Comparison of ENCODE assay signal across 17 cellular contexts in the genomic region with DNA sequence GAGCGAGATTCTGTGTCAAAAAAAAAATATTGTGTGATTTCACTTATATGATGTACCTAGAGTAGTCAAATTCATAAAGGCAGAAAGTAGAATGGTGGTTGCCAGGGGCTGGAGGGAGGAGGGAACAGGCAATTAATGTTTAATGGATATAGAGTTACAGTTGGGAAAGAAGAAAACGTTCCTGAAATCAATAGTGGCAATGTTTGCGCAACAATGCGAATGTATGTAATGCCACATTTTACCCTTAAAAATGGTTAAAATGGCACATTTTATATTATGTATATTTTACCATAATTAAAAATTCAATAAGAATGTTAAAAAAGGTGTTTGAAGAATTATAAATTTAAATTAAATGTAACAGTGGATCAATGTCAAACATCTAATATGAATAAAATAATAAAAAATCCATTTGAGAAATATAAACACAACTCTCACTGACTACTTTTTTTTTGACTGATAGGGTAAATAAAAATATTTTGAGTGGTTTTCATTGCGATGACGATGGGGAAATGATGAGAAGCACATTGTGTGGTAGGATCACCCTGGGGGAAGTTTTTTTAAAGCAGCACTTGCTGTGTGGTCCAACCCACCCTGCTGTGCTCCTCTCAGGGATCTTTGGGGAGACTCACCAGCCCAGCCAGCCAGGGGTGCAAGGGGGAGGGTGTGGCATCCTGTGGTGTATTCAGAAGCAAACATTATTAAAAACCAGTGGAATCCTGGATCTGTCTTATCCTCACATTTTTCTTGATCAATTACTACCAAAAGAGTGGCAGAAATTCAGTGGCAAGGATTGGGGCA. TPM values are rescaled to one million over a fixed set of nuclear protein-coding genes. Genes with fewer than 3 reads are reported as not detected.
A peak's percentile ranks its signal among the peaks of the same experiment; 100 is the strongest.
DNase-seq lines count a peak whose midpoint lies in the region; ATAC-seq and TF ChIP-seq lines count a peak whose summit lies in the region.
"Had no signal": no experiment of that assay in that cellular context is flagged by ENCODE, and none has a peak within 500 bp of the region (broad histone marks: within the 10 kb centered on the region; RNA-seq: fewer than 3 reads in every experiment).

No MANE protein-coding gene starts in this region.

- peak overlapping the region; percentile 74 for H3K4me3 Mint-ChIP-seq in activated naive CD4-positive, alpha-beta T cell treated with anti-CD3 and anti-CD28 coated beads for 36 hours
- H3K4me3 Mint-ChIP-seq in natural killer cell, result peak overlapping the region; percentile 38

- DNase-seq in DND-41 (peak; percentile 32), T-helper 2 cell (peak in 3 of 5 experiments; percentile 54 to 63 (median 55)), natural killer cell (no peak), GM19240 (ENCODE audit: insufficient read length, low spot score) (no peak), posterior vena cava (ENCODE audit: low spot score) (no peak)
- peak; percentile 60 for DNase-seq in activated naive CD4-positive, alpha-beta T cell treated with anti-CD3 and anti-CD28 coated beads for 36 hours
- no peak for DNase-seq in NK-92 treated with Interleukin-12 subunit alpha and Interleukin-12 subunit beta, amount 100 ng/mL, for 24 hours (lab: John Stamatoyannopoulos, UW)
- DNase-seq: EL, glutamatergic neuron, H7, NCI-H1092 treated with DMSO at 0.1 percent for 48 hours, NCI-H2171 had no signal

- H4K20me1 ChIP-seq in DND-41 (ENCODE audit: insufficient read depth, low read length), result no peaks in the 10 kb centered on the region

- H3K9ac ChIP-seq in DND-41 (ENCODE audit: low read depth, low read length), result no peak overlapping the region

- TF ChIP-seq CTCF in DND-41 (IDR thresholded peaks at IDR 0.05; ENCODE audit: borderline replicate concordance, extremely low read depth, low read length, poor library complexity, severe bottlenecking) (no peak), natural killer cell (IDR thresholded peaks at IDR 0.05) (no peak)

- no peaks in the 10 kb centered on the region for H3K79me2 ChIP-seq in DND-41 (ENCODE audit: insufficient read depth, low read length)

- no peaks in the 10 kb centered on the region for H3K27me3 Mint-ChIP-seq in activated naive CD4-positive, alpha-beta T cell treated with anti-CD3 and anti-CD28 coated beads for 36 hours (ENCODE audit: low read depth)
- H3K27me3 Mint-ChIP-seq in natural killer cell (ENCODE audit: low read depth in 2 of 2), result no peaks in the 10 kb centered on the region

- CTCF ChIA-PET in activated naive CD4-positive, alpha-beta T cell treated with anti-CD3 and anti-CD28 coated beads for 36 hours (lab: Charles Lee), result interaction anchor here (2.9 to 12.8 kb wide), 4 partner anchors 14 to 62 kb away, joined by 21 to 317 read pairs (median 70); no protein-coding TSS in a partner anchor

- H3K4me1 Mint-ChIP-seq in activated naive CD4-positive, alpha-beta T cell treated with anti-CD3 and anti-CD28 coated beads for 36 hours (ENCODE audit: low read depth), result peaks cover 76% of the 10 kb centered on the region
- H3K4me1 Mint-ChIP-seq in natural killer cell, result peaks cover 80 to 87% of the 10 kb centered on the region in 2 donors

- H3K9me3 ChIP-seq in DND-41 (ENCODE audit: insufficient read depth, low read length, severe bottlenecking), result no peaks in the 10 kb centered on the region
- H3K9me3 ChIP-seq: vagina had no signal

- intact Hi-C loops in activated naive CD4-positive, alpha-beta T cell treated with anti-CD3 and anti-CD28 coated beads for 36 hours (cut with micrococcal nuclease), result loop anchor here (1.0 to 10.0 kb wide), 7 partner anchors 59 to 1192 kb away; partner anchors contain the start of gene OSMR
- intact Hi-C loops in natural killer cell (cut with micrococcal nuclease), result no loop called here
- intact Hi-C loops in posterior vena cava (cut with DNase I), result loop anchor here (10.0 kb wide), 2 partner anchors 330 to 350 kb away; no protein-coding TSS in a partner anchor

- peaks cover 3% of the 10 kb centered on the region for H3K36me3 Mint-ChIP-seq in activated naive CD4-positive, alpha-beta T cell treated with anti-CD3 and anti-CD28 coated beads for 36 hours (ENCODE audit: low read depth)
- peaks cover 7% of the 10 kb centered on the region for H3K36me3 Mint-ChIP-seq in natural killer cell
- H3K36me3 Mint-ChIP-seq: IgD-negative memory B cell had no signal

- H3K9me3 Mint-ChIP-seq in activated naive CD4-positive, alpha-beta T cell treated with anti-CD3 and anti-CD28 coated beads for 36 hours, result no peaks in the 10 kb centered on the region
- H3K9me3 Mint-ChIP-seq in natural killer cell, result no peaks in the 10 kb centered on the region
- H3K9me3 Mint-ChIP-seq: IgD-negative memory B cell had no signal

- no peak for ATAC-seq in DND-41 (ENCODE audit: insufficient read depth, low read depth)
- peak in 2 of 3 donors; percentile 34 to 41 for ATAC-seq in natural killer cell

- peak overlapping the region; percentile 99 for H3K27ac Mint-ChIP-seq in activated naive CD4-positive, alpha-beta T cell treated with anti-CD3 and anti-CD28 coated beads for 36 hours
- H3K27ac Mint-ChIP-seq in natural killer cell, result peak overlapping the region; percentile 84 to 96

- H3K27me3 ChIP-seq in DND-41 (ENCODE audit: insufficient read depth, low read length, poor library complexity), result no peaks in the 10 kb centered on the region
- H3K27me3 ChIP-seq: vagina had no signal

- no peak overlapping the region for H2AFZ ChIP-seq in DND-41 (ENCODE audit: low read depth, low read length)

- peak overlapping the region; percentile 36 for H3K27ac ChIP-seq in DND-41 (ENCODE audit: low read length)
- H3K27ac ChIP-seq: vagina had no signal

- H3K4me2 ChIP-seq in DND-41 (ENCODE audit: insufficient read depth, low read length), result no peak overlapping the region

- no peaks in the 10 kb centered on the region for H3K36me3 ChIP-seq in DND-41 (ENCODE audit: insufficient read depth, low read length)
- H3K36me3 ChIP-seq: vagina had no signal

- H3K4me1 ChIP-seq in DND-41 (ENCODE audit: insufficient read depth, low read length), result peaks cover 70% of the 10 kb centered on the region

- no peak overlapping the region for H3K4me3 ChIP-seq in DND-41 (ENCODE audit: low read depth in 1 of 2, low read length in 2 of 2)
- H3K4me3 ChIP-seq: skin epidermis, vagina had no signal

RNA-seq across cellular contexts. Expression of gene FYB1, which starts 4.3 kb away (rescaled TPM):
- 100 to 1,000 TPM; 129 TPM for total RNA-seq in activated naive CD4-positive, alpha-beta T cell treated with anti-CD3 and anti-CD28 coated beads for 36 hours
- total RNA-seq in natural killer cell (100 to 1,000 TPM; 277 to 340 (median 295) TPM), posterior vena cava (10 to 100 TPM; 10.1 to 26.0 TPM)
- total RNA-seq: epithelial cell of proximal tubule, H7, osteocyte had no signal

Comparison
In these comparisons a context has a peak if more than half of its experiments do, and no peak if none do; other contexts are left out.
1. DNase-seq: peak in DND-41 (single experiment), T-helper 2 cell (3 of 5) and activated naive CD4-positive, alpha-beta T cell treated with anti-CD3 and anti-CD28 coated beads for 36 hours (single experiment); none in natural killer cell (single experiment), NK-92 treated with Interleukin-12 subunit alpha and Interleukin-12 subunit beta, amount 100 ng/mL, for 24 hours (single experiment), GM19240 (single experiment) and posterior vena cava (single experiment).
2. RNA of gene FYB1, which starts 4.3 kb away (total RNA-seq): 277 to 340 TPM in natural killer cell and 129 TPM in activated naive CD4-positive, alpha-beta T cell treated with anti-CD3 and anti-CD28 coated beads for 36 hours; 10.1 to 26.0 TPM in posterior vena cava; every median in the first group is over 4 times any median in the second.